In genomic region chr6:100001915-100002388, GRCh38 we compare ENCODE assay signal across 7 cellular contexts. TPM values are rescaled to one million over a fixed set of nuclear protein-coding genes. Genes with fewer than 3 reads are reported as not detected.
A peak's percentile ranks its signal among the peaks of the same experiment; 100 is the strongest.
DNase-seq lines count a peak whose midpoint lies in the region; ATAC-seq, FAIRE-seq and TF ChIP-seq lines count a peak whose summit lies in the region.

No MANE protein-coding gene starts in this region.

- TF ChIP-seq POLR2A in H54 (IDR thresholded peaks at IDR 0.05; ENCODE audit: low read depth, low read length) (no peak), adrenal gland (IDR thresholded peaks at IDR 0.05) (no peak), sigmoid colon (IDR thresholded peaks at IDR 0.05) (no peak)

- H3K9me2 ChIP-seq in PC-3 (replicated peaks; ENCODE audit: low read length) = no peaks in the 10 kb centered on the region

- H3K27me3 ChIP-seq in KMS-11 (ENCODE audit: insufficient read depth, low read depth) (no peaks in the 10 kb centered on the region), PC-3 (ENCODE audit: low read length) (peaks cover 30% of the 10 kb centered on the region), adrenal gland (no peaks in the 10 kb centered on the region), left ventricle myocardium inferior (ENCODE audit: low read depth) (peaks cover 51% of the 10 kb centered on the region), sigmoid colon (peaks cover 0 to 10% (median 0%) of the 10 kb centered on the region in 3 donors)

- WGBS in adrenal gland, 4 donors = 0% methylated on average over 3 of the region's 3 CpGs
- 2 to 6% methylated on average over 3 of the region's 3 CpGs for WGBS in sigmoid colon, 2 donors

- H3K4me3 ChIP-seq in KMS-11 (IDR thresholded peaks at IDR 0.05; ENCODE audit: insufficient read depth, low read depth, low read length) (no peak overlapping the region), PC-3 (ENCODE audit: low read length) (no peak overlapping the region), adrenal gland (no peak overlapping the region), left ventricle myocardium inferior (no peak overlapping the region), sigmoid colon (no peak overlapping the region)

- H3K4me1 ChIP-seq in KMS-11 (ENCODE audit: low read depth, poor library complexity, severe bottlenecking) (no peaks in the 10 kb centered on the region), PC-3 (ENCODE audit: insufficient read depth, low read length) (no peaks in the 10 kb centered on the region), adrenal gland (replicated peaks in 1 of 2) (no peaks in the 10 kb centered on the region), left ventricle myocardium inferior (no peaks in the 10 kb centered on the region), sigmoid colon (no peaks in the 10 kb centered on the region)

- H3K9me3 ChIP-seq in PC-3 (ENCODE audit: low read length) (no peaks in the 10 kb centered on the region), adrenal gland (replicated peaks in 1 of 3) (no peaks in the 10 kb centered on the region), left ventricle myocardium inferior (replicated peaks) (no peaks in the 10 kb centered on the region), sigmoid colon (no peaks in the 10 kb centered on the region)

- no peak overlapping the region for H3K9ac ChIP-seq in KMS-11
- no peak overlapping the region for H3K9ac ChIP-seq in PC-3 (ENCODE audit: low read length)

- H3F3A ChIP-seq in PC-3 (ENCODE audit: low read length, unreplicated experiment) = no peaks in the 10 kb centered on the region

- intact Hi-C loops in PC-3 (cut with micrococcal nuclease) (loop anchor here (1.0 to 10.0 kb wide), 5 partner anchors 75 to 655 kb away; no protein-coding TSS in a partner anchor), adrenal gland (cut with DNase I) (no loop called here), left ventricle myocardium inferior (cut with micrococcal nuclease) (no loop called here), sigmoid colon (cut with DNase I) (loop anchor here (5.0 to 10.0 kb wide), 3 partner anchors 95 to 663 kb away; no protein-coding TSS in a partner anchor)

- no peaks in the 10 kb centered on the region for H3K36me3 ChIP-seq in KMS-11 (ENCODE audit: insufficient read depth)
- H3K36me3 ChIP-seq in PC-3 (ENCODE audit: low read depth, low read length) = no peaks in the 10 kb centered on the region
- no peaks in the 10 kb centered on the region for H3K36me3 ChIP-seq in adrenal gland (replicated peaks in 1 of 2)
- H3K36me3 ChIP-seq in left ventricle myocardium inferior = no peaks in the 10 kb centered on the region
- H3K36me3 ChIP-seq in sigmoid colon = no peaks in the 10 kb centered on the region

- peak; percentile 75 for FAIRE-seq in H54 (lab: Jason Lieb, UNC)

- H4K20me1 ChIP-seq in KMS-11 (ENCODE audit: insufficient read depth) = no peaks in the 10 kb centered on the region
- H4K20me1 ChIP-seq in PC-3 (ENCODE audit: low read length) = no peaks in the 10 kb centered on the region

- H3K27ac ChIP-seq in KMS-11 (no peak overlapping the region), PC-3 (ENCODE audit: low read length) (no peak overlapping the region), adrenal gland (no peak overlapping the region), left ventricle myocardium inferior (replicated peaks) (no peak overlapping the region), sigmoid colon (no peak overlapping the region)

- POLR2A ChIA-PET in PC-3 (lab: Charles Lee; ENCODE audit: unreplicated experiment) = interaction anchor here (0.5 kb wide), 1 partner anchor 100 kb away, joined by 4 read pairs; no protein-coding TSS in a partner anchor

- peak; percentile 77 for ATAC-seq in PC-3

- no peak for TF ChIP-seq EP300 in sigmoid colon (IDR thresholded peaks at IDR 0.05)

- BruUV-seq in PC-3 (replicated peaks; lab: Mats Ljungman, UMichigan) = no TSS peak

- H2AFZ ChIP-seq in KMS-11 (ENCODE audit: low read depth) (peak overlapping the region; percentile 23; the same call in 1 of the 2 replicates), PC-3 (ENCODE audit: low read length) (no peak overlapping the region)

- H3K4me2 ChIP-seq in KMS-11 = no peak overlapping the region
- no peak overlapping the region for H3K4me2 ChIP-seq in PC-3 (ENCODE audit: low read length)

- DNase-seq in H54 (ENCODE audit: insufficient read length, low spot score) (no peak), PC-3 (peak; percentile 61), adrenal gland (peak; percentile 37 to 74 (median 53)), left ventricle myocardium inferior (no peak), sigmoid colon (no peak)

- CTCF ChIA-PET in PC-3 (lab: Charles Lee) = interaction anchor here (0.6 to 2.0 kb wide), 4 partner anchors 76 to 655 kb away, joined by 3 to 13 read pairs (median 4); no protein-coding TSS in a partner anchor

- TF ChIP-seq CTCF in GM12873 (IDR thresholded peaks at IDR 0.05; ENCODE audit: insufficient read depth, low read depth, low read length, missing control alignments) = peak; percentile 93
- TF ChIP-seq CTCF in KMS-11 (conservative IDR thresholded peaks at IDR 0.05; ENCODE audit: low read depth, low read length) = peak; percentile 86
- peak; percentile 84 for TF ChIP-seq CTCF in PC-3 (conservative IDR thresholded peaks at IDR 0.05; ENCODE audit: low read depth, low read length)
- peak; percentile 68 to 90 (median 74) for TF ChIP-seq CTCF in adrenal gland (IDR thresholded peaks at IDR 0.05)
- TF ChIP-seq CTCF in left ventricle myocardium inferior (IDR thresholded peaks at IDR 0.05; ENCODE audit: borderline replicate concordance) = peak; percentile 90
- peak in 3 of 4 experiments; percentile 63 to 88 (median 75) for TF ChIP-seq CTCF in sigmoid colon (IDR thresholded peaks at IDR 0.05)

- H3K79me2 ChIP-seq in KMS-11 (ENCODE audit: insufficient read depth, low read depth) (no peaks in the 10 kb centered on the region), PC-3 (ENCODE audit: low read length) (no peaks in the 10 kb centered on the region)

RNA-seq across cellular contexts. Expression of gene MCHR2, which starts 7.9 kb away (rescaled TPM):
- total RNA-seq in PC-3 (2014; rRNA removed) (not detected in 2 replicates), adrenal gland (under 1 TPM in 1 of 8 donors, not detected in 7; 0.14 TPM), left ventricle myocardium inferior (not detected), sigmoid colon (under 1 TPM in 2 of 4 donors, not detected in 2; 0.33 to 0.36 TPM)
- polyA plus RNA-seq in adrenal gland (not detected), sigmoid colon (not detected)

Comparison
In these comparisons a context has a peak if more than half of its experiments do, and no peak if none do; other contexts are left out.
1. DNase-seq: peak in PC-3 (single experiment) and adrenal gland (7 of 7); none in H54 (single experiment), left ventricle myocardium inferior (single experiment) and sigmoid colon (single experiment).
2. intact Hi-C loops: an anchor here in PC-3 (1.0 to 10.0 kb wide) and sigmoid colon (5.0 to 10.0 kb wide); none called in adrenal gland and left ventricle myocardium inferior.
3. Peak in every context shown above with its lines, with median percentiles within 50 percentile points of each other: CTCF ChIP-seq.